8 cellular contexts compared by ENCODE assay signal in the genomic region with DNA sequence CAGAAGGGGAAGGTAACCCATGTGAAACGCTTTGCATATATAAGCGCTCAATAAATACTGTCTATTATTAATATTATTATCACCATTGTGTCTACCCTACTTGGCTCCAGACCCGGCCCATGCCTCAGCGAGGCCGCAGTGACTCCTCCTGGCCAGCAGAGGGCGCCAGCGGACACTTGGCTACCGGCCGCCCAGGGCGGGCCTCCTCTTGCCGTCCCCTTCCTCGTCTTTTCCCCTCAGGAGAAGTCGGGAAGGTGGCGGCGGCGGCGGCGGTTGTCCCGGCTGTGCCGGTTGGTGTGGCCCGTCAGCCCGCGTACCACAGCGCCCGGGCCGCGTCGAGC. TPM values are rescaled to one million over a fixed set of nuclear protein-coding genes. Genes with fewer than 3 reads are reported as not detected.
A peak's percentile ranks its signal among the peaks of the same experiment; 100 is the strongest.
DNase-seq lines count a peak whose midpoint lies in the region; ATAC-seq and TF ChIP-seq lines count a peak whose summit lies in the region.

A gene with protein sequence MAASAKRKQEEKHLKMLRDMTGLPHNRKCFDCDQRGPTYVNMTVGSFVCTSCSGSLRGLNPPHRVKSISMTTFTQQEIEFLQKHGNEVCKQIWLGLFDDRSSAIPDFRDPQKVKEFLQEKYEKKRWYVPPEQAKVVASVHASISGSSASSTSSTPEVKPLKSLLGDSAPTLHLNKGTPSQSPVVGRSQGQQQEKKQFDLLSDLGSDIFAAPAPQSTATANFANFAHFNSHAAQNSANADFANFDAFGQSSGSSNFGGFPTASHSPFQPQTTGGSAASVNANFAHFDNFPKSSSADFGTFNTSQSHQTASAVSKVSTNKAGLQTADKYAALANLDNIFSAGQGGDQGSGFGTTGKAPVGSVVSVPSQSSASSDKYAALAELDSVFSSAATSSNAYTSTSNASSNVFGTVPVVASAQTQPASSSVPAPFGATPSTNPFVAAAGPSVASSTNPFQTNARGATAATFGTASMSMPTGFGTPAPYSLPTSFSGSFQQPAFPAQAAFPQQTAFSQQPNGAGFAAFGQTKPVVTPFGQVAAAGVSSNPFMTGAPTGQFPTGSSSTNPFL (plus strand): TSS at position 233 of the 341 bp plus-strand sequence. CDS start 266 bp downstream, outside the sequence.

- H3K4me3 ChIP-seq in OCI-LY3 (ENCODE audit: low read length) (peak within 1 kb of the TSS; percentile 98), epithelial cell of esophagus (ENCODE audit: low read length) (peak within 1 kb of the TSS; percentile 76), mucosa of descending colon (peak within 1 kb of the TSS; percentile 95)

- H3K79me2 ChIP-seq in OCI-LY3 (ENCODE audit: low read length), result peaks cover 50% of the 10 kb centered on the region

- H3K4me1 Mint-ChIP-seq in Calu3 (ENCODE audit: low read depth, unreplicated experiment), result peaks cover 40% of the 10 kb centered on the region

- no peak within 1 kb of the TSS; the same call in 1 of the 2 replicates for H2AFZ ChIP-seq in OCI-LY3 (ENCODE audit: low read depth, low read length)

- H3K27me3 ChIP-seq in OCI-LY3 (ENCODE audit: low read depth, low read length), result no peaks in the 10 kb centered on the region

- peak within 1 kb of the TSS; percentile 57 for H3K27ac Mint-ChIP-seq in Calu3 (ENCODE audit: unreplicated experiment)

- no peaks in the 10 kb centered on the region for H3K9me3 Mint-ChIP-seq in Calu3 (ENCODE audit: low read depth, unreplicated experiment)

- no peaks in the 10 kb centered on the region for H3K27me3 Mint-ChIP-seq in Calu3 (ENCODE audit: unreplicated experiment)

- intact Hi-C loops in Calu3 (cut with micrococcal nuclease; ENCODE audit: unreplicated experiment), result loop anchor here (5.0 kb wide), 1 partner anchor 290 kb away; no protein-coding TSS in a partner anchor
- intact Hi-C loops in mucosa of descending colon (cut with DNase I, micrococcal nuclease), result no loop called here

- peaks cover 32% of the 10 kb centered on the region for H4K20me1 ChIP-seq in OCI-LY3 (ENCODE audit: insufficient read depth, low read length)

- ATAC-seq in GM19468 (IDR thresholded peaks at IDR 0.05; ENCODE audit: extremely low read depth, unreplicated experiment), result peak; percentile 84
- peak; percentile 96 for ATAC-seq in mucosa of descending colon

- CTCF ChIA-PET in Calu3 (lab: Charles Lee), result no interaction called here

- H3K9me3 ChIP-seq in OCI-LY3 (ENCODE audit: insufficient read depth, low read length) (no peaks in the 10 kb centered on the region), mucosa of descending colon (no peaks in the 10 kb centered on the region)

- peak within 1 kb of the TSS; percentile 81 for H3K4me3 Mint-ChIP-seq in Calu3 (ENCODE audit: low read depth, unreplicated experiment)

- H3K27ac ChIP-seq in OCI-LY3 (ENCODE audit: low read length), result no peak within 1 kb of the TSS

- BruUV-seq in Calu3 (replicated peaks; lab: Mats Ljungman, UMichigan), result no TSS peak

- H3K9ac ChIP-seq in OCI-LY3 (ENCODE audit: low read length), result peak within 1 kb of the TSS; percentile 80

- H3K4me1 ChIP-seq in OCI-LY3 (ENCODE audit: low read length) (peaks cover 14% of the 10 kb centered on the region), mucosa of descending colon (ENCODE audit: low read depth) (peaks cover 19% of the 10 kb centered on the region)

- peak within 1 kb of the TSS; percentile 94 for H3K4me2 ChIP-seq in OCI-LY3 (ENCODE audit: low read length)

- H3K36me3 ChIP-seq in OCI-LY3 (replicated peaks; ENCODE audit: low read depth, low read length) (no peaks in the 10 kb centered on the region), mucosa of descending colon (ENCODE audit: low read depth) (no peaks in the 10 kb centered on the region)

- peaks cover 26% of the 10 kb centered on the region for H3K36me3 Mint-ChIP-seq in Calu3 (ENCODE audit: insufficient read depth, unreplicated experiment)

- peak; percentile 92 for DNase-seq in Calu3
- DNase-seq in HS-27A (ENCODE audit: low read depth), result peak; percentile 29
- peak; percentile 80 for DNase-seq in activated T-cell treated with anti-CD3 and anti-CD28 coated beads for 1 hour (ENCODE audit: low read depth)
- peak; percentile 85 for DNase-seq in epithelial cell of esophagus (ENCODE audit: low read depth)
- peak; percentile 90 to 93 (median 91) for DNase-seq in mucosa of descending colon
- peak; percentile 76 for DNase-seq in stimulated activated CD8-positive, alpha-beta memory T cell treated with anti-CD3 and anti-CD28 coated beads, Interleukin-4, amount 100 ng/mL, for 24 hours (ENCODE audit: low read depth)

- TF ChIP-seq CTCF in Calu3 (IDR thresholded peaks at IDR 0.05; ENCODE audit: unreplicated experiment) (peak; percentile 99), OCI-LY3 (IDR thresholded peaks at IDR 0.05; ENCODE audit: low read depth, low read length) (peak; percentile 72), epithelial cell of esophagus (IDR thresholded peaks at IDR 0.05; ENCODE audit: insufficient read depth, low read depth, low read length, missing control alignments) (peak; percentile 96), mucosa of descending colon (IDR thresholded peaks at IDR 0.05) (peak; percentile 99)

RNA-seq across cellular contexts. Expression of the gene that starts here (rescaled TPM):
- total RNA-seq in Calu3 (2022) (115 and 126 TPM in 2 replicates), mucosa of descending colon (10 to 100 TPM; 69.2 to 76.3 (median 73.0) TPM)

Comparison
In these comparisons a context has a peak if more than half of its experiments do, and no peak if none do; other contexts are left out.
1. DNase-seq: peak in every context shown above with its lines; median percentile 92 in Calu3; 91 in mucosa of descending colon; 85 in epithelial cell of esophagus; 80 in activated T-cell treated with anti-CD3 and anti-CD28 coated beads for 1 hour; 76 in stimulated activated CD8-positive, alpha-beta memory T cell treated with anti-CD3 and anti-CD28 coated beads, Interleukin-4, amount 100 ng/mL, for 24 hours; 29 in HS-27A.